ENCODE assay signal across 1 cellular context in genomic region chr1:19311503-19311930, GRCh38.
TF ChIP-seq lines count a peak whose summit lies in the region.

No MANE protein-coding gene starts in this region.

TF ChIP-seq in K562, 482 proteins besides CTCF, POLR2A, EP300 and RAD21:
- no peak for TF ChIP-seq HNRNPUL1 (IDR thresholded peaks at IDR 0.05; ENCODE audit: low read length)
- no peak for TF ChIP-seq ZNF639 (CRISPR knock-in tag; conservative IDR thresholded peaks at IDR 0.05 in 1 of 2, IDR thresholded peaks at IDR 0.05 in 1 of 2)
- TF ChIP-seq MYC (IDR thresholded peaks at IDR 0.05; ENCODE audit: low read depth, low read length) = no peak
- 0 out of 2 replicates have a peak, but pooled peaks have one; percentile 34 for TF ChIP-seq MYC (CRISPR knock-in tag; IDR thresholded peaks at IDR 0.05; ENCODE audit: borderline replicate concordance, low read depth)
- peak; percentile 60 for TF ChIP-seq PHF20 (IDR thresholded peaks at IDR 0.05; ENCODE audit: partially characterized antibody)
- TF ChIP-seq CHD1 (IDR thresholded peaks at IDR 0.05; ENCODE audit: low read length) = peak; percentile 27
- TF ChIP-seq JUN (IDR thresholded peaks at IDR 0.05; ENCODE audit: borderline replicate concordance, low read depth, low read length) = no peak
- TF ChIP-seq JUN (CRISPR knock-in tag; IDR thresholded peaks at IDR 0.05; ENCODE audit: borderline replicate concordance) = no peak
- peak; percentile 31; the same call in 1 of the 2 replicates for TF ChIP-seq NR1H2 (CRISPR knock-in tag; IDR thresholded peaks at IDR 0.05)
- TF ChIP-seq CREB1 (IDR thresholded peaks at IDR 0.05) = no peak
- TF ChIP-seq CREB1 (CRISPR knock-in tag; IDR thresholded peaks at IDR 0.05) = peak; percentile 42; the same call in 1 of the 2 replicates
- TF ChIP-seq FOXA3 (CRISPR knock-in tag; conservative IDR thresholded peaks at IDR 0.05 in 1 of 2, IDR thresholded peaks at IDR 0.05 in 1 of 2) = 0 out of 4 replicates have a peak, but pooled peaks of 1 of the 2 experiments have one; percentile 30
- TF ChIP-seq, protein P1, sequence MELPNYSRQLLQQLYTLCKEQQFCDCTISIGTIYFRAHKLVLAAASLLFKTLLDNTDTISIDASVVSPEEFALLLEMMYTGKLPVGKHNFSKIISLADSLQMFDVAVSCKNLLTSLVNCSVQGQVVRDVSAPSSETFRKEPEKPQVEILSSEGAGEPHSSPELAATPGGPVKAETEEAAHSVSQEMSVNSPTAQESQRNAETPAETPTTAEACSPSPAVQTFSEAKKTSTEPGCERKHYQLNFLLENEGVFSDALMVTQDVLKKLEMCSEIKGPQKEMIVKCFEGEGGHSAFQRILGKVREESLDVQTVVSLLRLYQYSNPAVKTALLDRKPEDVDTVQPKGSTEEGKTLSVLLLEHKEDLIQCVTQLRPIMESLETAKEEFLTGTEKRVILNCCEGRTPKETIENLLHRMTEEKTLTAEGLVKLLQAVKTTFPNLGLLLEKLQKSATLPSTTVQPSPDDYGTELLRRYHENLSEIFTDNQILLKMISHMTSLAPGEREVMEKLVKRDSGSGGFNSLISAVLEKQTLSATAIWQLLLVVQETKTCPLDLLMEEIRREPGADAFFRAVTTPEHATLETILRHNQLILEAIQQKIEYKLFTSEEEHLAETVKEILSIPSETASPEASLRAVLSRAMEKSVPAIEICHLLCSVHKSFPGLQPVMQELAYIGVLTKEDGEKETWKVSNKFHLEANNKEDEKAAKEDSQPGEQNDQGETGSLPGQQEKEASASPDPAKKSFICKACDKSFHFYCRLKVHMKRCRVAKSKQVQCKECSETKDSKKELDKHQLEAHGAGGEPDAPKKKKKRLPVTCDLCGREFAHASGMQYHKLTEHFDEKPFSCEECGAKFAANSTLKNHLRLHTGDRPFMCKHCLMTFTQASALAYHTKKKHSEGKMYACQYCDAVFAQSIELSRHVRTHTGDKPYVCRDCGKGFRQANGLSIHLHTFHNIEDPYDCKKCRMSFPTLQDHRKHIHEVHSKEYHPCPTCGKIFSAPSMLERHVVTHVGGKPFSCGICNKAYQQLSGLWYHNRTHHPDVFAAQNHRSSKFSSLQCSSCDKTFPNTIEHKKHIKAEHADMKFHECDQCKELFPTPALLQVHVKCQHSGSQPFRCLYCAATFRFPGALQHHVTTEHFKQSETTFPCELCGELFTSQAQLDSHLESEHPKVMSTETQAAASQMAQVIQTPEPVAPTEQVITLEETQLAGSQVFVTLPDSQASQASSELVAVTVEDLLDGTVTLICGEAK (IDR thresholded peaks at IDR 0.05) = 0 out of 2 replicates have a peak, but pooled peaks have one; percentile 55
- TF ChIP-seq, protein P1 (CRISPR knock-in tag; IDR thresholded peaks at IDR 0.05) = no peak
- no peak for TF ChIP-seq CREB3 (tag; conservative IDR thresholded peaks at IDR 0.05; ENCODE audit: low read depth)
- 0 out of 2 replicates have a peak, but pooled peaks have one; percentile 18 for TF ChIP-seq SMARCA4 (IDR thresholded peaks at IDR 0.05)
- TF ChIP-seq EWSR1 (IDR thresholded peaks at IDR 0.05; ENCODE audit: borderline replicate concordance, low read depth, partially characterized antibody) = no peak
- TF ChIP-seq, protein P2, sequence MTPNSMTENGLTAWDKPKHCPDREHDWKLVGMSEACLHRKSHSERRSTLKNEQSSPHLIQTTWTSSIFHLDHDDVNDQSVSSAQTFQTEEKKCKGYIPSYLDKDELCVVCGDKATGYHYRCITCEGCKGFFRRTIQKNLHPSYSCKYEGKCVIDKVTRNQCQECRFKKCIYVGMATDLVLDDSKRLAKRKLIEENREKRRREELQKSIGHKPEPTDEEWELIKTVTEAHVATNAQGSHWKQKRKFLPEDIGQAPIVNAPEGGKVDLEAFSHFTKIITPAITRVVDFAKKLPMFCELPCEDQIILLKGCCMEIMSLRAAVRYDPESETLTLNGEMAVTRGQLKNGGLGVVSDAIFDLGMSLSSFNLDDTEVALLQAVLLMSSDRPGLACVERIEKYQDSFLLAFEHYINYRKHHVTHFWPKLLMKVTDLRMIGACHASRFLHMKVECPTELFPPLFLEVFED (CRISPR knock-in tag; conservative IDR thresholded peaks at IDR 0.05) = 0 out of 2 replicates have a peak, but pooled peaks have one; percentile 23
- TF ChIP-seq KAT7 (CRISPR knock-in tag; IDR thresholded peaks at IDR 0.05; ENCODE audit: borderline replicate concordance) = 0 out of 2 replicates have a peak, but pooled peaks have one; percentile 8
- 0 out of 2 replicates have a peak, but pooled peaks have one; percentile 21 for TF ChIP-seq NCOA1 (IDR thresholded peaks at IDR 0.05; ENCODE audit: low read depth)
- peak; percentile 55; the same call in 1 of the 2 replicates for TF ChIP-seq HBP1 (CRISPR knock-in tag; IDR thresholded peaks at IDR 0.05)
- TF ChIP-seq ZBTB7A (IDR thresholded peaks at IDR 0.05; ENCODE audit: borderline replicate concordance, control insufficient read depth, low read depth, low read length) = 0 out of 2 replicates have a peak, but pooled peaks have one; percentile 11
- TF ChIP-seq, protein P3, sequence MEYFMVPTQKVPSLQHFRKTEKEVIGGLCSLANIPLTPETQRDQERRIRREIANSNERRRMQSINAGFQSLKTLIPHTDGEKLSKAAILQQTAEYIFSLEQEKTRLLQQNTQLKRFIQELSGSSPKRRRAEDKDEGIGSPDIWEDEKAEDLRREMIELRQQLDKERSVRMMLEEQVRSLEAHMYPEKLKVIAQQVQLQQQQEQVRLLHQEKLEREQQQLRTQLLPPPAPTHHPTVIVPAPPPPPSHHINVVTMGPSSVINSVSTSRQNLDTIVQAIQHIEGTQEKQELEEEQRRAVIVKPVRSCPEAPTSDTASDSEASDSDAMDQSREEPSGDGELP (CRISPR knock-in tag; IDR thresholded peaks at IDR 0.05; ENCODE audit: borderline replicate concordance) = 0 out of 2 replicates have a peak, but pooled peaks have one; percentile 5
- TF ChIP-seq ETV5 (CRISPR knock-in tag; IDR thresholded peaks at IDR 0.05; ENCODE audit: low read depth) = 0 out of 2 replicates have a peak, but pooled peaks have one; percentile 28
- peak; percentile 30; the same call in 1 of the 2 replicates for TF ChIP-seq NKRF (IDR thresholded peaks at IDR 0.05; ENCODE audit: borderline replicate concordance)
- peak; percentile 12 for TF ChIP-seq SAP30 (IDR thresholded peaks at IDR 0.05; ENCODE audit: borderline replicate concordance, insufficient read depth, low read depth, low read length, poor library complexity, severe bottlenecking)
- TF ChIP-seq STAG1 (CRISPR knock-in tag; IDR thresholded peaks at IDR 0.05; ENCODE audit: borderline replicate concordance) = 0 out of 2 replicates have a peak, but pooled peaks have one; percentile 32
